In genomic region chr7:74289018-74289659, GRCh38 we compare ENCODE assay signal across 8 cellular contexts. TPM values are rescaled to one million over a fixed set of nuclear protein-coding genes. Genes with fewer than 3 reads are reported as not detected.
DNase-seq lines count a peak whose midpoint lies in the region; ATAC-seq and TF ChIP-seq lines count a peak whose summit lies in the region.

TSS of gene CLIP2 (plus strand) at chr7:74289407. CDS start at chr7:74317547, 28,140 bp downstream.

- H4K20me1 ChIP-seq in PC-9 (ENCODE audit: insufficient read depth) = no peaks in the 10 kb centered on the region; the same call in 1 of the 2 replicates

- no peaks in the 10 kb centered on the region for H3K9me3 ChIP-seq in PC-9 (ENCODE audit: insufficient read depth, low read depth)
- H3K9me3 ChIP-seq in esophagus squamous epithelium = no peaks in the 10 kb centered on the region
- H3K9me3 ChIP-seq in muscle layer of duodenum (ENCODE audit: control insufficient read depth in 1 of 2, low read length in 2 of 2) = no peaks in the 10 kb centered on the region

- BruUV-seq in PC-9 (replicated peaks; lab: Mats Ljungman, UMichigan) = no TSS peak

- H3K27ac ChIP-seq in HL-60 (replicated peaks) (no peak within 1 kb of the TSS), PC-9 (peak within 1 kb of the TSS; percentile 13), esophagus squamous epithelium (peak within 1 kb of the TSS; percentile 80 to 88 (median 86)), muscle layer of duodenum (ENCODE audit: low read length) (peak within 1 kb of the TSS; percentile 1)

- peaks cover 31% of the 10 kb centered on the region for H3K27me3 Mint-ChIP-seq in activated T-cell treated with anti-CD3 and anti-CD28 coated beads, Interleukin-2, amount 50 U/mL, for 72 hours (ENCODE audit: low read depth)

- H3K36me3 ChIP-seq in PC-9 (ENCODE audit: low read depth) = no peaks in the 10 kb centered on the region
- no peaks in the 10 kb centered on the region for H3K36me3 ChIP-seq in esophagus squamous epithelium
- no peaks in the 10 kb centered on the region for H3K36me3 ChIP-seq in muscle layer of duodenum (ENCODE audit: control insufficient read depth in 1 of 2, insufficient read depth in 2 of 2, low read length in 2 of 2)

- H3K27ac Mint-ChIP-seq in activated T-cell treated with anti-CD3 and anti-CD28 coated beads, Interleukin-2, amount 50 U/mL, for 72 hours = no peak within 1 kb of the TSS

- no peaks in the 10 kb centered on the region for H3K9me2 ChIP-seq in PC-9 (ENCODE audit: insufficient read depth)

- H3K4me1 ChIP-seq in PC-9 (replicated peaks; ENCODE audit: insufficient read depth) (peaks cover 42% of the 10 kb centered on the region), esophagus squamous epithelium (peaks cover 26 to 61% (median 27%) of the 10 kb centered on the region in 3 donors), muscle layer of duodenum (ENCODE audit: control insufficient read depth in 1 of 2, insufficient read depth in 2 of 2, low read length in 2 of 2) (peaks cover 11 to 34% of the 10 kb centered on the region in 2 donors)

- peak within 1 kb of the TSS; percentile 82 to 86 for H3K4me3 Mint-ChIP-seq in activated T-cell treated with anti-CD3 and anti-CD28 coated beads, Interleukin-2, amount 50 U/mL, for 72 hours

- peak within 1 kb of the TSS; percentile 92 for H3K4me2 ChIP-seq in PC-9

- H3F3A ChIP-seq in PC-9 (ENCODE audit: insufficient read depth, low read depth) = peaks cover 19% of the 10 kb centered on the region; the same call in 1 of the 2 replicates

- intact Hi-C loops in PC-9 (cut with micrococcal nuclease; ENCODE audit: unreplicated experiment) (loop anchor here (5.0 kb wide), 1 partner anchor 37 kb away; the partner anchor contains the start of gene RFC2), esophagus squamous epithelium (cut with DNase I) (no loop called here)

- CTCF ChIA-PET in PC-9 (lab: Charles Lee) = interaction anchor here (0.6 kb wide), 1 partner anchor 27 kb away, joined by 4 read pairs; no protein-coding TSS in a partner anchor

- peak in 1 of 4 donors; percentile 69 for TF ChIP-seq POLR2A in esophagus squamous epithelium (IDR thresholded peaks at IDR 0.05)

- ATAC-seq in GM18502 (IDR thresholded peaks at IDR 0.05; ENCODE audit: poor library complexity, unreplicated experiment) = peak; percentile 39
- peak; percentile 90 for ATAC-seq in activated T-cell treated with anti-CD3 and anti-CD28 coated beads, Interleukin-2, amount 50 U/mL, for 72 hours (replicated peaks in 1 of 2)

- peak within 1 kb of the TSS; percentile 87 for H2AFZ ChIP-seq in PC-9

- DNase-seq in 8988T (peak; percentile 70), HL-60 (ENCODE audit: low read depth in 1 of 2, low spot score in 1 of 2) (peak; percentile 68 to 73), PC-9 (peak in 1 of 2 experiments; percentile 83), esophagus squamous epithelium (lab: John Stamatoyannopoulos, UW) (no peak)
- peak; percentile 74 to 76 for DNase-seq in activated T-cell treated with anti-CD3 and anti-CD28 coated beads, Interleukin-2, amount 50 U/mL, for 72 hours
- peak; percentile 81 for DNase-seq in stimulated activated CD8-positive, alpha-beta memory T cell treated with anti-CD3 and anti-CD28 coated beads, Interleukin-4, amount 100 ng/mL, for 48 hours

- peaks cover 13% of the 10 kb centered on the region for H3K4me1 Mint-ChIP-seq in activated T-cell treated with anti-CD3 and anti-CD28 coated beads, Interleukin-2, amount 50 U/mL, for 72 hours (ENCODE audit: low read depth)

- H3K27me3 ChIP-seq in HL-60 (ENCODE audit: insufficient read depth, poor library complexity, severe bottlenecking) (no peaks in the 10 kb centered on the region), PC-9 (ENCODE audit: insufficient read depth, low read depth) (no peaks in the 10 kb centered on the region), esophagus squamous epithelium (peaks cover 0 to 11% (median 0%) of the 10 kb centered on the region in 4 donors), muscle layer of duodenum (ENCODE audit: low read depth, low read length) (no peaks in the 10 kb centered on the region)

- peak within 1 kb of the TSS; percentile 53 for H3K4me3 ChIP-seq in HL-60 (replicated peaks; ENCODE audit: insufficient read depth, low read length)
- peak within 1 kb of the TSS; percentile 70 for H3K4me3 ChIP-seq in PC-9
- peak within 1 kb of the TSS; percentile 62 to 94 (median 74) for H3K4me3 ChIP-seq in esophagus squamous epithelium
- H3K4me3 ChIP-seq in muscle layer of duodenum (ENCODE audit: low read depth in 1 of 2, low read length in 2 of 2) = peak within 1 kb of the TSS; percentile 69 to 74

- H3K9me3 Mint-ChIP-seq in activated T-cell treated with anti-CD3 and anti-CD28 coated beads, Interleukin-2, amount 50 U/mL, for 72 hours = no peaks in the 10 kb centered on the region

- no peak for TF ChIP-seq CTCF in HL-60 (IDR thresholded peaks at IDR 0.05; ENCODE audit: insufficient read depth, low read length)
- no peak for TF ChIP-seq CTCF in PC-9 (conservative IDR thresholded peaks at IDR 0.05)
- TF ChIP-seq CTCF in esophagus squamous epithelium (IDR thresholded peaks at IDR 0.05) = peak in 1 of 6 experiments; percentile 18

- 20% methylated on average over 1 of the region's 67 CpGs; no CpG with 5 or more reads in 1 of the 2 donors for WGBS in esophagus squamous epithelium, 2 donors

- H3K36me3 Mint-ChIP-seq in activated T-cell treated with anti-CD3 and anti-CD28 coated beads, Interleukin-2, amount 50 U/mL, for 72 hours (ENCODE audit: insufficient read depth in 2 of 2) = no peaks in the 10 kb centered on the region

- POLR2A ChIA-PET in PC-9 (lab: Charles Lee; ENCODE audit: unreplicated experiment) = interaction anchor here (0.6 to 0.8 kb wide), 2 partner anchors 9 to 21 kb away, joined by 6 to 10 read pairs; no protein-coding TSS in a partner anchor

- peaks cover 10% of the 10 kb centered on the region; the same call in 1 of the 2 replicates for H3K79me2 ChIP-seq in PC-9 (ENCODE audit: low read depth)

RNA-seq across cellular contexts. Expression of gene CLIP2, which starts in this region (rescaled TPM):
- total RNA-seq in PC-9 (2021) (37.9 and 48.0 TPM in 2 replicates), esophagus squamous epithelium (10 to 100 TPM in 2 of 4 donors, 1 to 10 TPM in 2; 5.6 to 20.8 (median 10.2) TPM)
- 1 to 10 TPM; 2.4 to 3.2 TPM for total RNA-seq in activated T-cell treated with anti-CD3 and anti-CD28 coated beads, Interleukin-2, amount 50 U/mL, for 72 hours
